Comparison of ENCODE assay signal across 11 cellular contexts in the genomic region with DNA sequence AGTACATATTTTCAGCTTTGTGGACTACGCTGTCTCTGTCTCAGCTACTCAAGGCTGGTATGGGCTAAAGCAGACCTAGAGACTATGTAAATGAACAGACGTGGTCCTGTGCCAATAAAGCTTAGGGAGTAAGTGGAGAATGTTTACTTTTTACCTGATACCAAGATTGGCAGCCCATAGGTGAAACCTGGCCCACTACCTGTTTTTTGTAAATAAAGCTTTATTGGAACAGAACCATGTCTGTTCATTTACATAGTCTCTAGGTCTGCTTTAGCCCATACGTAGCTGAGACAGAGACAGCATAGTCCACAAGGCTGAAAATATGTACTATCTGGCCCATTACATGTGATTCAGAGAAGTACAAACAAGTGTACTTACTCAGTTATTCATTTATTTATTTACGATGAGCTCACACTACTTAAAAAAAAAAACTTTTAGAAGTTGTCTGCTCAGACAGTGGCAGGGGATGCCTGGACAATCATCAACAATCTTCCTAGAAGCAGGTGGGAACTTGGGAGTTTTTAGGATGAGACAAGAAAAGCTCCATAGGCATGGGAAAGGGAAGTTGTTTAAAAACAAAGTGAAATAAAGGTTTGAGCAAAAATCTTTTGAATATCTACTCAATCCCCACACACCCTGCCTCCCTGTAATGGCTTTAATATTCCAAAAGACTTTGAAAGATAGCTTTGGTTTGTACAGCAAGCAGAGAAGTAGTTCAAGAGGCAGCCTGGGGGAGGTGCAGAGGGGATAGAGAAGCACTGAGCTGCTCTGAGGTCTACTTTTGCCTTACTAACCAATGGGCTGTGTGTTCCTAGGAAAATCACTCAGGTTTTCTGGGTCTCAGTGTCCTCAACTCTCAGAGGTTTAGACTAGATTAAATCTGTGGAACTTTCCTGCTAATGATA.
A peak's percentile ranks its signal among the peaks of the same experiment; 100 is the strongest.
DNase-seq lines count a peak whose midpoint lies in the region; ATAC-seq and TF ChIP-seq lines count a peak whose summit lies in the region.
"Had no signal": no experiment of that assay in that cellular context is flagged by ENCODE, and none has a peak within 500 bp of the region (broad histone marks: within the 10 kb centered on the region; RNA-seq: fewer than 3 reads in every experiment).

No MANE protein-coding gene starts in this region.

- DNase-seq in DMS53 treated with DMSO at 0.1 percent for 48 hours (lab: John Stamatoyannopoulos, UW; ENCODE audit: unreplicated experiment) (peak; percentile 70), NCI-H2029 treated with DMSO at 0.1 percent for 48 hours (lab: John Stamatoyannopoulos, UW) (peak; percentile 47), endodermal cell (no peak), glutamatergic neuron (no peak), OCI-M2 (lab: John Stamatoyannopoulos, UW; ENCODE audit: unreplicated experiment) (no peak), NCI-H1436 (lab: John Stamatoyannopoulos, UW) (no peak)
- DNase-seq: anterior cingulate cortex had no signal

- H3K27me3 ChIP-seq in endodermal cell (ENCODE audit: control insufficient read depth, insufficient read depth, low read length, poor library complexity, severe bottlenecking) (no peaks in the 10 kb centered on the region), rectal smooth muscle tissue (ENCODE audit: control insufficient read depth, insufficient read depth, low read length) (no peaks in the 10 kb centered on the region)

- WGBS in endodermal cell (ENCODE audit: insufficient coverage in 1 of 2, insufficient read length in 1 of 2), 2 experiments, result 90 to 91% methylated on average over 2 to 4 of the region's 4 CpGs

- ATAC-seq in HG03342 (IDR thresholded peaks at IDR 0.05; ENCODE audit: unreplicated experiment), result no peak

- H3K36me3 Mint-ChIP-seq in endodermal cell (ENCODE audit: low read depth) (no peaks in the 10 kb centered on the region), glutamatergic neuron (ENCODE audit: unreplicated experiment) (no peaks in the 10 kb centered on the region)

- H3K27ac Mint-ChIP-seq in endodermal cell (peak overlapping the region; percentile 18), glutamatergic neuron (ENCODE audit: unreplicated experiment) (no peak overlapping the region)

- H3K27ac ChIP-seq in endodermal cell (ENCODE audit: low read depth, low read length), result no peak overlapping the region
- peak overlapping the region; percentile 6 for H3K27ac ChIP-seq in rectal smooth muscle tissue (ENCODE audit: low read depth, low read length)
- H3K27ac ChIP-seq: VCaP had no signal

- no peak overlapping the region for H3K4me3 ChIP-seq in endodermal cell (ENCODE audit: low read length)
- H3K4me3 ChIP-seq in rectal smooth muscle tissue (ENCODE audit: low read length), result no peak overlapping the region
- H3K4me3 ChIP-seq: smooth muscle cell had no signal

- no peaks in the 10 kb centered on the region for H3K9me3 Mint-ChIP-seq in endodermal cell
- no peaks in the 10 kb centered on the region for H3K9me3 Mint-ChIP-seq in glutamatergic neuron (ENCODE audit: unreplicated experiment)

- H3K9me3 ChIP-seq in endodermal cell (ENCODE audit: control insufficient read depth, low read length), result no peaks in the 10 kb centered on the region

- no peak for TF ChIP-seq CTCF in endodermal cell (conservative IDR thresholded peaks at IDR 0.05)
- no peak for TF ChIP-seq CTCF in glutamatergic neuron (IDR thresholded peaks at IDR 0.05; ENCODE audit: partially characterized antibody, unreplicated experiment)

- H3K9ac ChIP-seq in endodermal cell (ENCODE audit: extremely low read depth, low read length, poor library complexity, severe bottlenecking) (no peak overlapping the region), rectal smooth muscle tissue (ENCODE audit: low read length) (no peak overlapping the region)

- H3K4me1 ChIP-seq in endodermal cell (ENCODE audit: control insufficient read depth, insufficient read depth, low read length) (peaks cover 11% of the 10 kb centered on the region), rectal smooth muscle tissue (ENCODE audit: control insufficient read depth, insufficient read depth, low read length) (no peaks in the 10 kb centered on the region)

- peaks cover 74% of the 10 kb centered on the region for H3K4me1 Mint-ChIP-seq in endodermal cell
- H3K4me1 Mint-ChIP-seq in glutamatergic neuron (ENCODE audit: low read depth, unreplicated experiment), result peaks cover under 1% of the 10 kb centered on the region

- no peaks in the 10 kb centered on the region for H3K36me3 ChIP-seq in endodermal cell (ENCODE audit: control insufficient read depth, insufficient read depth, low read length)
- no peaks in the 10 kb centered on the region for H3K36me3 ChIP-seq in rectal smooth muscle tissue (ENCODE audit: control insufficient read depth, insufficient read depth, low read length)

- no peak overlapping the region for H3K4me3 Mint-ChIP-seq in endodermal cell
- no peak overlapping the region for H3K4me3 Mint-ChIP-seq in glutamatergic neuron (ENCODE audit: unreplicated experiment)

- H3K27me3 Mint-ChIP-seq in endodermal cell (ENCODE audit: insufficient read depth), result no peaks in the 10 kb centered on the region
- no peaks in the 10 kb centered on the region for H3K27me3 Mint-ChIP-seq in glutamatergic neuron (ENCODE audit: unreplicated experiment)

Comparison
In these comparisons a context has a peak if more than half of its experiments do, and no peak if none do; other contexts are left out.
1. DNase-seq: peak in DMS53 treated with DMSO at 0.1 percent for 48 hours (single experiment) and NCI-H2029 treated with DMSO at 0.1 percent for 48 hours (single experiment); none in endodermal cell (single experiment), glutamatergic neuron (single experiment), OCI-M2 (single experiment) and NCI-H1436 (single experiment).